Comparison of ENCODE assay signal across 18 cellular contexts in genomic region chr14:102878174-102878969, GRCh38. TPM values are rescaled to one million over a fixed set of nuclear protein-coding genes. Genes with fewer than 3 reads are reported as not detected.
DNase-seq lines count a peak whose midpoint lies in the region; TF ChIP-seq lines count a peak whose summit lies in the region.
"Had no signal": no experiment of that assay in that cellular context is flagged by ENCODE, and none has a peak within 500 bp of the region (broad histone marks: within the 10 kb centered on the region; RNA-seq: fewer than 3 reads in every experiment).

No MANE protein-coding gene starts in this region.

- H3K4me3 ChIP-seq in Loucy (ENCODE audit: low read length, poor library complexity, severe bottlenecking): no peak overlapping the region
- H3K4me3 ChIP-seq in epithelial cell of proximal tubule (ENCODE audit: low read depth, low read length): no peak overlapping the region
- no peak overlapping the region for H3K4me3 ChIP-seq in retinal pigment epithelial cell (ENCODE audit: low read length)
- H3K4me3 ChIP-seq: ascending aorta, BLaER1 had no signal

- H3K9ac ChIP-seq in Loucy (ENCODE audit: low read depth, low read length, poor library complexity, severe bottlenecking): no peak overlapping the region
- H3K9ac ChIP-seq: BLaER1 had no signal

- H3K4me3 Mint-ChIP-seq in chondrocyte (ENCODE audit: unreplicated experiment): no peak overlapping the region
- H3K4me3 Mint-ChIP-seq: activated CD4-positive, alpha-beta T cell treated with anti-CD3 and anti-CD28 coated beads, Interleukin-2, amount 10 ng/mL, durations not matched to agents 7 days and 5 days; IgD-negative memory B cell; immature natural killer cell had no signal

- no peak overlapping the region for H3K4me2 ChIP-seq in Loucy (ENCODE audit: low read depth, low read length, poor library complexity, severe bottlenecking)
- H3K4me2 ChIP-seq: BLaER1 had no signal

- H3K36me3 ChIP-seq in Loucy (ENCODE audit: insufficient read depth, low read length): peaks cover 42% of the 10 kb centered on the region; the same call in 1 of the 2 replicates

- peaks cover 5% of the 10 kb centered on the region for H3K36me3 Mint-ChIP-seq in chondrocyte (ENCODE audit: low read depth)

- H2AFZ ChIP-seq in Loucy (ENCODE audit: low read length): no peak overlapping the region

- no peaks in the 10 kb centered on the region for H4K20me1 ChIP-seq in Loucy (ENCODE audit: insufficient read depth, low read length, poor library complexity, severe bottlenecking)
- H4K20me1 ChIP-seq: BLaER1 had no signal

- no peak for DNase-seq in epithelial cell of proximal tubule (ENCODE audit: low read depth)
- no peak for DNase-seq in retinal pigment epithelial cell (ENCODE audit: low read depth)
- DNase-seq in DMS153 (lab: John Stamatoyannopoulos, UW): no peak
- no peak for DNase-seq in activated CD4-positive, CD25-positive, alpha-beta regulatory T cell (lab: John Stamatoyannopoulos, UW)
- no peak for DNase-seq in NOMO-1 treated with DMSO at 0.1 percent for 48 hours (lab: John Stamatoyannopoulos, UW; ENCODE audit: unreplicated experiment)
- no peak for DNase-seq in chondrocyte (ENCODE audit: low spot score)
- DNase-seq: activated CD4-positive, alpha-beta T cell treated with anti-CD3 and anti-CD28 coated beads, Interleukin-2, amount 10 ng/mL, durations not matched to agents 7 days and 5 days; DMS79 treated with DMSO at 0.1 percent for 48 hours; immature natural killer cell; NCI-H1417 treated with DMSO at 0.1 percent for 48 hours; NCI-H524; stimulated activated CD4-positive, alpha-beta T cell treated with anti-CD3 and anti-CD28 coated beads, Interleukin-1b, Interleukin-23, amount 100 ng/mL, for 48 hours; T-helper 2 cell had no signal

- TF ChIP-seq CTCF in GM12872 (IDR thresholded peaks at IDR 0.05; ENCODE audit: insufficient read depth, low read depth, low read length) (peak; percentile 31; the same call in 1 of the 3 replicates), Loucy (conservative IDR thresholded peaks at IDR 0.05; ENCODE audit: low read length) (peak; percentile 21; the same call in 1 of the 2 replicates), epithelial cell of proximal tubule (conservative IDR thresholded peaks at IDR 0.05; ENCODE audit: low read depth, low read length) (peak; percentile 18), retinal pigment epithelial cell (conservative IDR thresholded peaks at IDR 0.05; ENCODE audit: low read depth, low read length) (peak; percentile 14), chondrocyte (IDR thresholded peaks at IDR 0.05) (no peak)

- H3K27me3 ChIP-seq in Loucy (ENCODE audit: insufficient read depth, low read length, poor library complexity, severe bottlenecking): no peaks in the 10 kb centered on the region
- H3K27me3 ChIP-seq: ascending aorta, BLaER1 had no signal

- no peaks in the 10 kb centered on the region for H3K9me3 Mint-ChIP-seq in chondrocyte (ENCODE audit: low read depth)
- H3K9me3 Mint-ChIP-seq: activated CD4-positive, alpha-beta T cell treated with anti-CD3 and anti-CD28 coated beads, Interleukin-2, amount 10 ng/mL, durations not matched to agents 7 days and 5 days; IgD-negative memory B cell; immature natural killer cell had no signal

- no peak overlapping the region for H3K27ac Mint-ChIP-seq in chondrocyte (ENCODE audit: unreplicated experiment)
- H3K27ac Mint-ChIP-seq: activated CD4-positive, alpha-beta T cell treated with anti-CD3 and anti-CD28 coated beads, Interleukin-2, amount 10 ng/mL, durations not matched to agents 7 days and 5 days; IgD-negative memory B cell; immature natural killer cell had no signal

- H3K9me2 ChIP-seq in Loucy (replicated peaks; ENCODE audit: low read depth, low read length): no peaks in the 10 kb centered on the region

- peaks cover 4% of the 10 kb centered on the region for H3K4me1 Mint-ChIP-seq in chondrocyte (ENCODE audit: low read depth)
- H3K4me1 Mint-ChIP-seq: immature natural killer cell had no signal

- no peaks in the 10 kb centered on the region for H3K9me3 ChIP-seq in Loucy (ENCODE audit: insufficient read depth, low read depth, low read length)
- H3K9me3 ChIP-seq: ascending aorta, BLaER1 had no signal

- H3K27me3 Mint-ChIP-seq in chondrocyte (ENCODE audit: low read depth): no peaks in the 10 kb centered on the region
- H3K27me3 Mint-ChIP-seq: activated CD4-positive, alpha-beta T cell treated with anti-CD3 and anti-CD28 coated beads, Interleukin-2, amount 10 ng/mL, durations not matched to agents 7 days and 5 days; IgD-negative memory B cell had no signal

- no peaks in the 10 kb centered on the region for H3K4me1 ChIP-seq in Loucy (ENCODE audit: insufficient read depth, low read length, poor library complexity, severe bottlenecking)
- H3K4me1 ChIP-seq: ascending aorta, BLaER1 had no signal

- H3F3A ChIP-seq in Loucy (ENCODE audit: low read depth): no peaks in the 10 kb centered on the region

- no peaks in the 10 kb centered on the region for H3K79me2 ChIP-seq in Loucy (ENCODE audit: insufficient read depth, low read length)

RNA-seq across cellular contexts. Expression of gene AMN, which starts 44.1 kb away (rescaled TPM):
- total RNA-seq in epithelial cell of proximal tubule (0.06 TPM in 1 of 2 replicates, not detected in the other), chondrocyte (0.30 to 0.38 TPM in 2 of 3 replicates, not detected in the other)
